22 cellular contexts compared by ENCODE assay signal in the genomic region with DNA sequence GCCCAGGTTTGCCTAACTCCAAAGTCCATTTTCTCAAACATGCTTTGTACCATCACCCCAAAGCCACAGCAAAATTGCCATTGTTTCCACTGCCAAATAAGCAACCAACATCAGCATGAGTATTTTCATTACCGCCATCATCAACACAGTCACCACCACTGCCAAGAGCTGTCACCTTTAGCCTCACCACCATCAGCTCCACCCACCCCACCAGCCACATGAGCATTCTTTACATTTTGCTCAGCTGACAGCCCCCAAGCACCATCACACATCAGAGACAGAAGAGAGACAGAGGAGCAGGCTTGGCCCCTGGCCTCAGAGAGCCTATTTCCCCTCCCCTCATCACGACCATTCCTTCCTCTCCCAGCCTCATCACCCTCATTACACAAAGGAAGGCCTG. TPM values are rescaled to one million over a fixed set of nuclear protein-coding genes. Genes with fewer than 3 reads are reported as not detected.
A peak's percentile ranks its signal among the peaks of the same experiment; 100 is the strongest.
DNase-seq lines count a peak whose midpoint lies in the region; ATAC-seq and TF ChIP-seq lines count a peak whose summit lies in the region.
"Had no signal": no experiment of that assay in that cellular context is flagged by ENCODE, and none has a peak within 500 bp of the region (broad histone marks: within the 10 kb centered on the region; RNA-seq: fewer than 3 reads in every experiment).

No MANE protein-coding gene starts in this region.

- no peak for TF ChIP-seq CTCF in brain (conservative IDR thresholded peaks at IDR 0.05)

- H3K27me3 Mint-ChIP-seq in brain, result peaks cover 24% of the 10 kb centered on the region

- H3K4me1 ChIP-seq in mesendoderm (ENCODE audit: control insufficient read depth, low read depth, low read length) (no peaks in the 10 kb centered on the region), GM23248 (ENCODE audit: insufficient read depth) (no peaks in the 10 kb centered on the region)

- no peak overlapping the region for H3K4ac ChIP-seq in mesendoderm (ENCODE audit: low read depth, low read length)

- H4K20me1 ChIP-seq in GM23248 (ENCODE audit: insufficient read depth), result no peaks in the 10 kb centered on the region

- H3K27ac ChIP-seq in mesendoderm (ENCODE audit: low read depth, low read length), result no peak overlapping the region
- H3K27ac ChIP-seq in GM23248, result no peak overlapping the region
- H3K27ac ChIP-seq: HL-60, KMS-11 had no signal

- H3K36me3 ChIP-seq in mesendoderm (ENCODE audit: control insufficient read depth, insufficient read depth, low read length), result no peaks in the 10 kb centered on the region
- H3K36me3 ChIP-seq in GM23248 (ENCODE audit: low read depth), result no peaks in the 10 kb centered on the region

- no peak overlapping the region for H4K8ac ChIP-seq in mesendoderm (ENCODE audit: low read depth, low read length)

- H3K4me3 ChIP-seq in mesendoderm (ENCODE audit: low read length), result no peak overlapping the region
- H3K4me3 ChIP-seq in GM23248, result no peak overlapping the region

- H3K18ac ChIP-seq in mesendoderm (ENCODE audit: low read length), result no peak overlapping the region

- no CpG with 5 or more reads among the region's 2 CpGs for WGBS in mesendoderm (ENCODE audit: extremely low coverage, insufficient coverage, low lambda C conversion rate)
- 55 to 59% methylated on average over 2 of the region's 2 CpGs for WGBS in GM23248 (ENCODE audit: low coverage in 1 of 2, low lambda C conversion rate in 2 of 2, missing lambda C conversion rate in 2 of 2), 2 experiments

- H2BK5ac ChIP-seq in mesendoderm (ENCODE audit: low read length), result no peak overlapping the region

- H2BK15ac ChIP-seq in mesendoderm (replicated peaks; ENCODE audit: low read depth), result no peak overlapping the region

- H3K4me2 ChIP-seq in mesendoderm (ENCODE audit: low read length), result no peak overlapping the region
- H3K4me2 ChIP-seq in GM23248 (ENCODE audit: unreplicated experiment), result no peak overlapping the region
- H3K4me2 ChIP-seq: KMS-11 had no signal

- H3K9me3 Mint-ChIP-seq in brain, result peaks cover 0 to 10% (median 2%) of the 10 kb centered on the region in 5 experiments

- H3K27me3 ChIP-seq in mesendoderm (ENCODE audit: insufficient read depth, low read length, poor library complexity) (no peaks in the 10 kb centered on the region), GM23248 (replicated peaks; ENCODE audit: insufficient read depth) (peaks cover 11% of the 10 kb centered on the region)

- no peaks in the 10 kb centered on the region for H3K79me1 ChIP-seq in mesendoderm (ENCODE audit: low read length)

- DNase-seq in ELF-1 (ENCODE audit: low read depth, low spot score) (peak; percentile 42), mesendoderm (peak; percentile 36), NCI-H2107 treated with DMSO at 0.1 percent for 48 hours (lab: John Stamatoyannopoulos, UW; ENCODE audit: unreplicated experiment) (no peak), AG08396 (ENCODE audit: low spot score) (no peak), GM23248 (no peak)
- DNase-seq: ACHN, DND-41, HCEC 1CT, NCI-H1092, NCI-H1436 treated with DMSO at 0.1 percent for 48 hours, NCI-H2081 treated with DMSO at 0.1 percent for 48 hours, NCI-H510A, NCI-H774 had no signal

- no peaks in the 10 kb centered on the region for H3K9me3 ChIP-seq in GM23248 (ENCODE audit: low read depth)

- peaks cover 50% of the 10 kb centered on the region for H3K4me1 Mint-ChIP-seq in brain
- H3K4me1 Mint-ChIP-seq: CD14-positive monocyte had no signal

- H2AFZ ChIP-seq in GM23248, result no peak overlapping the region

- no peaks in the 10 kb centered on the region for H3K9me2 ChIP-seq in GM23248 (ENCODE audit: insufficient read depth)

- no peak for ATAC-seq in HG02852 (IDR thresholded peaks at IDR 0.05; ENCODE audit: unreplicated experiment)
- ATAC-seq: SK-N-SH treated with all-trans-retinoic acid at 6 μM for 48 hours had no signal

- in situ Hi-C loops in GM23248 (cut with MboI), result no loop called here

- H2AK5ac ChIP-seq in mesendoderm (ENCODE audit: low read length), result no peak overlapping the region

- H3K9ac ChIP-seq in mesendoderm (ENCODE audit: low read length) (no peak overlapping the region), GM23248 (no peak overlapping the region)
- H3K9ac ChIP-seq: KMS-11 had no signal

- no peak overlapping the region for H4K5ac ChIP-seq in mesendoderm (ENCODE audit: low read length)

- H3K23ac ChIP-seq in mesendoderm (ENCODE audit: low read length), result no peak overlapping the region

- no peak overlapping the region for H2BK120ac ChIP-seq in mesendoderm (ENCODE audit: low read depth, low read length)

- H3K4me3 Mint-ChIP-seq in brain, result no peak overlapping the region

- no peaks in the 10 kb centered on the region for H3F3A ChIP-seq in GM23248 (ENCODE audit: insufficient read depth)

- no peaks in the 10 kb centered on the region for H3K36me3 Mint-ChIP-seq in brain
- H3K36me3 Mint-ChIP-seq: CD14-positive monocyte had no signal

- H3K79me2 ChIP-seq in mesendoderm (ENCODE audit: control insufficient read depth, insufficient read depth, low read length), result no peaks in the 10 kb centered on the region
- H3K79me2 ChIP-seq in GM23248 (ENCODE audit: insufficient read depth), result no peaks in the 10 kb centered on the region

- H3K56ac ChIP-seq in mesendoderm (ENCODE audit: low read length), result no peak overlapping the region

- peak overlapping the region in 3 of 5 experiments; percentile 7 to 54 (median 42) for H3K27ac Mint-ChIP-seq in brain
- H3K27ac Mint-ChIP-seq: CD14-positive monocyte had no signal

RNA-seq across cellular contexts. Expression of gene TAS1R2, which starts 42.7 kb away (rescaled TPM):
- polyA plus RNA-seq in brain (ENCODE audit: insufficient read depth, low read depth, low replicate concordance) (not detected), GM23248 (2016; fragmentation: Nextera tagmentation; extraction: Ambion mirVana) (not detected in 2 replicates)
- polyA plus RNA-seq in mesendoderm (2013, experiment 1 of 2), result not detected
- polyA plus RNA-seq in mesendoderm (2013, experiment 2 of 2), result not detected
- not detected in 2 replicates for total RNA-seq in GM23248 (2014; rRNA removed; shearing (Covaris generic))
- total RNA-seq: HT1080, MCF 10A, RPMI7951 had no signal
- polyA plus RNA-seq: CD14-positive monocyte had no signal

Comparison
In these comparisons a context has a peak if more than half of its experiments do, and no peak if none do; other contexts are left out.
1. DNase-seq: peak in ELF-1 (single experiment) and mesendoderm (single experiment); none in NCI-H2107 treated with DMSO at 0.1 percent for 48 hours (single experiment), AG08396 (single experiment) and GM23248 (single experiment).